1 cellular context compared by ENCODE assay signal in genomic region chr5:31007672-31008071, GRCh38.
TF ChIP-seq lines count a peak whose summit lies in the region.

No MANE protein-coding gene starts in this region.

TF ChIP-seq in WTC11, 78 proteins besides CTCF, POLR2A, EP300 and RAD21 (continued from another document):
- TF ChIP-seq ZNF671 (CRISPR knock-in tag; IDR thresholded peaks at IDR 0.05) (no peak), ZNF232 (CRISPR knock-in tag; IDR thresholded peaks at IDR 0.05) (no peak), CREM (CRISPR knock-in tag; IDR thresholded peaks at IDR 0.05) (no peak), JUN (CRISPR knock-in tag; IDR thresholded peaks at IDR 0.05) (no peak), ZNF138 (CRISPR knock-in tag; conservative IDR thresholded peaks at IDR 0.05) (no peak), IRF2 (CRISPR knock-in tag; IDR thresholded peaks at IDR 0.05; ENCODE audit: borderline replicate concordance, low read depth) (no peak)
- TF ChIP-seq, protein P1, sequence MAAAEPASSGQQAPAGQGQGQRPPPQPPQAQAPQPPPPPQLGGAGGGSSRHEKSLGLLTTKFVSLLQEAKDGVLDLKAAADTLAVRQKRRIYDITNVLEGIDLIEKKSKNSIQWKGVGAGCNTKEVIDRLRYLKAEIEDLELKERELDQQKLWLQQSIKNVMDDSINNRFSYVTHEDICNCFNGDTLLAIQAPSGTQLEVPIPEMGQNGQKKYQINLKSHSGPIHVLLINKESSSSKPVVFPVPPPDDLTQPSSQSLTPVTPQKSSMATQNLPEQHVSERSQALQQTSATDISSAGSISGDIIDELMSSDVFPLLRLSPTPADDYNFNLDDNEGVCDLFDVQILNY (CRISPR knock-in tag; IDR thresholded peaks at IDR 0.05), result no peak
